8 cellular contexts compared by ENCODE assay signal in genomic region chr11:61815790-61816735, GRCh38. TPM values are rescaled to one million over a fixed set of nuclear protein-coding genes. Genes with fewer than 3 reads are reported as not detected.
DNase-seq lines count a peak whose midpoint lies in the region; ATAC-seq and TF ChIP-seq lines count a peak whose summit lies in the region.

No MANE protein-coding gene starts in this region.

- peaks cover 59% of the 10 kb centered on the region for H3K36me3 Mint-ChIP-seq in Caco-2 (ENCODE audit: insufficient read depth, unreplicated experiment)
- H3K36me3 Mint-ChIP-seq in activated naive CD4-positive, alpha-beta T cell treated with anti-CD3 and anti-CD28 coated beads, Interleukin-2, amount 50 U/mL, for 72 hours, result peaks cover 23 to 29% of the 10 kb centered on the region in 2 donors
- H3K36me3 Mint-ChIP-seq in glutamatergic neuron (ENCODE audit: unreplicated experiment), result peaks cover 4% of the 10 kb centered on the region

- no peaks in the 10 kb centered on the region for H3K27me3 ChIP-seq in Caco-2 (replicated peaks; ENCODE audit: control insufficient read depth, insufficient read depth, low read length)

- CTCF ChIA-PET in Caco-2 (lab: Charles Lee), result interaction anchor here (0.8 to 4.6 kb wide), 14 partner anchors 10 to 292 kb away, joined by 3 to 57 read pairs (median 8); partner anchors contain the start of genes FADS2, FEN1 and TMEM258

- peak; percentile 21 for ATAC-seq in GM19463 (IDR thresholded peaks at IDR 0.05; ENCODE audit: unreplicated experiment)
- ATAC-seq in activated naive CD4-positive, alpha-beta T cell treated with anti-CD3 and anti-CD28 coated beads, Interleukin-2, amount 50 U/mL, for 72 hours, result peak; percentile 50 to 67

- peak overlapping the region; percentile 81 for H3K4me3 Mint-ChIP-seq in Caco-2 (ENCODE audit: unreplicated experiment)
- peak overlapping the region; percentile 99 for H3K4me3 Mint-ChIP-seq in glutamatergic neuron (ENCODE audit: unreplicated experiment)

- POLR2A ChIA-PET in Caco-2 (lab: Charles Lee), result interaction anchor here (0.5 to 3.8 kb wide), 11 partner anchors 12 to 296 kb away, joined by 3 to 60 read pairs (median 6); partner anchors contain the start of genes FADS2, FEN1, FTH1 and TMEM258

- no peaks in the 10 kb centered on the region for H3K27me3 Mint-ChIP-seq in Caco-2 (ENCODE audit: insufficient read depth, unreplicated experiment)
- H3K27me3 Mint-ChIP-seq in glutamatergic neuron (ENCODE audit: unreplicated experiment), result peaks cover 11% of the 10 kb centered on the region

- peaks cover 18% of the 10 kb centered on the region for H3K4me1 Mint-ChIP-seq in Caco-2 (ENCODE audit: low read depth, unreplicated experiment)
- H3K4me1 Mint-ChIP-seq in glutamatergic neuron (ENCODE audit: low read depth, unreplicated experiment), result peaks cover 16% of the 10 kb centered on the region

- no peaks in the 10 kb centered on the region for H3K9me3 Mint-ChIP-seq in Caco-2 (ENCODE audit: unreplicated experiment)
- H3K9me3 Mint-ChIP-seq in activated naive CD4-positive, alpha-beta T cell treated with anti-CD3 and anti-CD28 coated beads, Interleukin-2, amount 50 U/mL, for 72 hours, result no peaks in the 10 kb centered on the region
- peaks cover 19% of the 10 kb centered on the region for H3K9me3 Mint-ChIP-seq in glutamatergic neuron (ENCODE audit: unreplicated experiment)

- H3K4me1 ChIP-seq in Caco-2, result peaks cover 16% of the 10 kb centered on the region

- no peaks in the 10 kb centered on the region for H3K9me3 ChIP-seq in Caco-2

- H3K36me3 ChIP-seq in Caco-2 (ENCODE audit: control insufficient read depth, insufficient read depth, low read length), result peaks cover 8% of the 10 kb centered on the region

- TF ChIP-seq CTCF in Caco-2 (IDR thresholded peaks at IDR 0.05; ENCODE audit: insufficient read depth in 1 of 2, low read depth in 1 of 2, low read length in 1 of 2, severe bottlenecking in 1 of 2, unreplicated experiment in 1 of 2) (peak in 1 of 2 experiments; percentile 14), glutamatergic neuron (IDR thresholded peaks at IDR 0.05; ENCODE audit: partially characterized antibody, unreplicated experiment) (no peak)

- H3K27ac Mint-ChIP-seq in Caco-2 (ENCODE audit: unreplicated experiment) (peak overlapping the region; percentile 90), glutamatergic neuron (ENCODE audit: unreplicated experiment) (peak overlapping the region; percentile 99)
- H3K27ac Mint-ChIP-seq in activated naive CD4-positive, alpha-beta T cell treated with anti-CD3 and anti-CD28 coated beads, Interleukin-2, amount 50 U/mL, for 72 hours, result peak overlapping the region; percentile 82 to 91

- intact Hi-C loops in Caco-2 (cut with micrococcal nuclease; ENCODE audit: unreplicated experiment), result loop anchor here (1.0 to 5.0 kb wide), 4 partner anchors 19 to 151 kb away; partner anchors contain the start of genes FADS3 and FTH1

- H3K4me3 ChIP-seq in Caco-2 (ENCODE audit: low read depth, low read length), result peak overlapping the region; percentile 85

- DNase-seq in Caco-2 (peak; percentile 76 to 81), HUDEP-2 (lab: John Stamatoyannopoulos, UW; ENCODE audit: unreplicated experiment in 76 of 76) (peak in 59 of 76 experiments; percentile 12 to 69 (median 50)), RPMI7951 (ENCODE audit: low read depth) (peak; percentile 84), glutamatergic neuron (peak; percentile 79), occipital lobe (lab: John Stamatoyannopoulos, UW) (peak; percentile 51), GOT3 (lab: John Stamatoyannopoulos, UW) (no peak)
- peak; percentile 65 for DNase-seq in activated naive CD4-positive, alpha-beta T cell treated with anti-CD3 and anti-CD28 coated beads, Interleukin-2, amount 50 U/mL, for 72 hours (ENCODE audit: low spot score in 2 of 2)

- TSS peak; percentile 17 for BruUV-seq in Caco-2 (replicated peaks; lab: Mats Ljungman, UMichigan)

RNA-seq across cellular contexts. Expression of gene FADS1, which starts 0.7 kb away (rescaled TPM):
- total RNA-seq in Caco-2 (2022) (108 and 116 TPM in 2 replicates), glutamatergic neuron (ENCODE audit: unreplicated experiment) (155 TPM), occipital lobe (85.0 TPM)
- total RNA-seq in RPMI7951 (2014; rRNA removed; shearing (Covaris generic)), result 40.8 and 50.6 TPM in 2 replicates
- total RNA-seq in activated naive CD4-positive, alpha-beta T cell treated with anti-CD3 and anti-CD28 coated beads, Interleukin-2, amount 50 U/mL, for 72 hours, result 10 to 100 TPM; 16.1 to 28.9 TPM

RNA-seq across cellular contexts. Expression of gene FADS2, which starts 12.0 kb away (rescaled TPM):
- total RNA-seq in Caco-2 (2022) (30.6 and 36.3 TPM in 2 replicates), glutamatergic neuron (ENCODE audit: unreplicated experiment) (701 TPM), occipital lobe (109 TPM)
- total RNA-seq in RPMI7951 (2014; rRNA removed; shearing (Covaris generic)), result 42.3 and 48.8 TPM in 2 replicates
- total RNA-seq in activated naive CD4-positive, alpha-beta T cell treated with anti-CD3 and anti-CD28 coated beads, Interleukin-2, amount 50 U/mL, for 72 hours, result 10 to 100 TPM; 42.6 to 55.1 TPM

RNA-seq across cellular contexts. Expression of gene FEN1, which starts 23.4 kb away (rescaled TPM):
- total RNA-seq in Caco-2 (2022) (83.4 and 86.1 TPM in 2 replicates), glutamatergic neuron (ENCODE audit: unreplicated experiment) (15.2 TPM), occipital lobe (13.3 TPM)
- total RNA-seq in RPMI7951 (2014; rRNA removed; shearing (Covaris generic)), result 75.8 and 97.4 TPM in 2 replicates
- total RNA-seq in activated naive CD4-positive, alpha-beta T cell treated with anti-CD3 and anti-CD28 coated beads, Interleukin-2, amount 50 U/mL, for 72 hours, result 100 to 1,000 TPM in 1 of 2 donors, 10 to 100 TPM in 1; 80.5 to 104 TPM

RNA-seq across cellular contexts. Expression of gene TMEM258, which starts 23.7 kb away (rescaled TPM):
- total RNA-seq in Caco-2 (2022) (190 and 197 TPM in 2 replicates), glutamatergic neuron (ENCODE audit: unreplicated experiment) (82.7 TPM), occipital lobe (39.6 TPM)
- total RNA-seq in RPMI7951 (2014; rRNA removed; shearing (Covaris generic)), result 158 and 203 TPM in 2 replicates
- total RNA-seq in activated naive CD4-positive, alpha-beta T cell treated with anti-CD3 and anti-CD28 coated beads, Interleukin-2, amount 50 U/mL, for 72 hours, result 100 to 1,000 TPM; 145 to 153 TPM
